8 cellular contexts compared by ENCODE assay signal in genomic region chr2:87631402-87631801, GRCh38.
DNase-seq lines count a peak whose midpoint lies in the region; ATAC-seq and TF ChIP-seq lines count a peak whose summit lies in the region.
"Not testable (repeated sequence)": the region's sequence is repeated elsewhere in the genome, so short reads cannot be mapped to it uniquely, and the experiment has no call there.

No MANE protein-coding gene starts in this region.

- not testable (repeated sequence) for H3K9ac ChIP-seq in OCI-LY3 (ENCODE audit: low read length)

- not testable (repeated sequence) for H2AFZ ChIP-seq in OCI-LY3 (ENCODE audit: low read depth, low read length)

- peak overlapping the region; percentile 58; the same call in 1 of the 2 replicates for H3K27ac ChIP-seq in OCI-LY3 (ENCODE audit: low read length)

- H3K4me2 ChIP-seq in OCI-LY3 (ENCODE audit: low read length), result not testable (repeated sequence)

- not testable (repeated sequence) for H3K4me3 ChIP-seq in OCI-LY3 (ENCODE audit: low read length)

- H3K4me3 Mint-ChIP-seq in activated T-cell treated with anti-CD3 and anti-CD28 coated beads, Interleukin-2, amount 50 U/mL, for 24 hours, result peak overlapping the region; percentile 36
- peak overlapping the region; percentile 73 for H3K4me3 Mint-ChIP-seq in activated naive CD8-positive, alpha-beta T cell
- peak overlapping the region; percentile 62 for H3K4me3 Mint-ChIP-seq in stimulated activated naive CD8-positive, alpha-beta T cell treated with anti-CD3 and anti-CD28 coated beads, Interleukin-15, Interleukin-2, amounts not matched to agents 100 ng/mL and 50 ng/mL, for 24 hours

- not testable (repeated sequence) for H3K9me3 Mint-ChIP-seq in activated T-cell treated with anti-CD3 and anti-CD28 coated beads, Interleukin-2, amount 50 U/mL, for 24 hours; activated naive CD8-positive, alpha-beta T cell (ENCODE audit: low read depth); stimulated activated naive CD8-positive, alpha-beta T cell treated with anti-CD3 and anti-CD28 coated beads, Interleukin-15, Interleukin-2, amounts not matched to agents 100 ng/mL and 50 ng/mL, for 24 hours

- H3K27me3 Mint-ChIP-seq in activated T-cell treated with anti-CD3 and anti-CD28 coated beads, Interleukin-2, amount 50 U/mL, for 24 hours; activated naive CD8-positive, alpha-beta T cell; stimulated activated naive CD8-positive, alpha-beta T cell treated with anti-CD3 and anti-CD28 coated beads, Interleukin-15, Interleukin-2, amounts not matched to agents 100 ng/mL and 50 ng/mL, for 24 hours: not testable (repeated sequence)

- peaks cover 39% of the 10 kb centered on the region for H3K4me1 ChIP-seq in OCI-LY3 (ENCODE audit: low read length)

- H3K27me3 ChIP-seq in OCI-LY3 (ENCODE audit: low read depth, low read length), result not testable (repeated sequence)

- not testable (repeated sequence) for H4K20me1 ChIP-seq in OCI-LY3 (ENCODE audit: insufficient read depth, low read length)

- not testable (repeated sequence) for H3K79me2 ChIP-seq in OCI-LY3 (ENCODE audit: low read length)

- not testable (repeated sequence) for TF ChIP-seq CTCF in OCI-LY3 (IDR thresholded peaks at IDR 0.05; ENCODE audit: low read depth, low read length)

- H3K4me1 Mint-ChIP-seq in activated T-cell treated with anti-CD3 and anti-CD28 coated beads, Interleukin-2, amount 50 U/mL, for 24 hours (ENCODE audit: low read depth), result peaks cover 14% of the 10 kb centered on the region
- H3K4me1 Mint-ChIP-seq in activated naive CD8-positive, alpha-beta T cell (ENCODE audit: low read depth), result peaks cover 16% of the 10 kb centered on the region
- peaks cover 37% of the 10 kb centered on the region for H3K4me1 Mint-ChIP-seq in stimulated activated naive CD8-positive, alpha-beta T cell treated with anti-CD3 and anti-CD28 coated beads, Interleukin-15, Interleukin-2, amounts not matched to agents 100 ng/mL and 50 ng/mL, for 24 hours (ENCODE audit: low read depth)

- peak; percentile 16 for ATAC-seq in GM18873 (IDR thresholded peaks at IDR 0.05; ENCODE audit: low FRiP score, unreplicated experiment)

- H3K36me3 ChIP-seq in OCI-LY3 (replicated peaks; ENCODE audit: low read depth, low read length), result not testable (repeated sequence)

- H3K36me3 Mint-ChIP-seq in activated T-cell treated with anti-CD3 and anti-CD28 coated beads, Interleukin-2, amount 50 U/mL, for 24 hours (ENCODE audit: low read depth); activated naive CD8-positive, alpha-beta T cell; stimulated activated naive CD8-positive, alpha-beta T cell treated with anti-CD3 and anti-CD28 coated beads, Interleukin-15, Interleukin-2, amounts not matched to agents 100 ng/mL and 50 ng/mL, for 24 hours (ENCODE audit: low read depth): not testable (repeated sequence)

- DNase-seq in activated CD4-positive, alpha-beta T cell treated with anti-CD3 and anti-CD28 coated beads for 48 hours, result peak; percentile 34
- not testable (repeated sequence) for DNase-seq in activated T-cell treated with anti-CD3 and anti-CD28 coated beads, Interleukin-2, amount 50 U/mL, for 24 hours
- peak; percentile 40 for DNase-seq in activated naive CD4-positive, alpha-beta T cell treated with Interleukin-2 at 50 U/mL for 16 hours
- DNase-seq in stimulated activated CD4-positive, alpha-beta T cell treated with anti-CD3 and anti-CD28 coated beads, Interleukin-15, amount 100 ng/mL, for 24 hours, result peak; percentile 37

- not testable (repeated sequence) for H3K9me3 ChIP-seq in OCI-LY3 (ENCODE audit: insufficient read depth, low read length)

- peak overlapping the region; percentile 96 for H3K27ac Mint-ChIP-seq in activated T-cell treated with anti-CD3 and anti-CD28 coated beads, Interleukin-2, amount 50 U/mL, for 24 hours
- peak overlapping the region; percentile 99 for H3K27ac Mint-ChIP-seq in activated naive CD8-positive, alpha-beta T cell
- H3K27ac Mint-ChIP-seq in stimulated activated naive CD8-positive, alpha-beta T cell treated with anti-CD3 and anti-CD28 coated beads, Interleukin-15, Interleukin-2, amounts not matched to agents 100 ng/mL and 50 ng/mL, for 24 hours, result peak overlapping the region; percentile 97
